In the genomic region with DNA sequence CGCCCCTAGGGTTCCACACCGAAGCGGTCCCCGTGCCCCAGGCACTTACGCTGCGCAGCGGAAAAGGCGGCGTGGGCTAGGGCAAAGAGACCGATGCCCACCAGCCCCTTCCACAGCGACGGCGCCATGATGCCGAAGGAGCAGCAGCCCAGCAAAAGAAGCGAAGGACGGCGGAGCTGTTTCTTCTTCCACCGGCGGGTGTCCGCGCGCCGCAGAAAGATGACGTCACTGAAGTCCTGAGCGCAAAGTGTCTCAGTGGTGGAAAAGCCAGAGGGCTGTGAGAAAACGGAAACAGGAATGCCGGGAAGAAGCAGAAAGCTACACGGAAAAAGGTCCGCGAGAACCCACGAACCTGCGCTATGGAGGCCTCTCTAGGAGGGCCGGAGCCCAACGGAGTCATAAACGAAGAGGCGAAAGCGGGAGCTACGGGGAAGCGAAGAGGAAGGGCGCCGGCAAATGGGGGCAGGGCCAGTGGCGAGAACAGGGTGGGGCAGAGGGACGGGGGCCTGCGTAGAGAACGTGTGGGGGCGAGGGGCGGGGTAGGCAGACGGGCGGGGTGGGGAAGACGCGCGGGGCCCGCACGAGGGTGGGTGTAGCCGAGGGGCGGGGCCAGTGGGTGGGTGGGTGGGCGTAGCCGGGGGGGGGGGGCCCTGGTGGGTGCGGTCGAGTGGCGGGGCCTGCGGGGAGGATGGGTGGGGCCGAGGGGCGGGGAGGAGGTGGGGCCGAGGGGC, we compare ENCODE assay signal across 8 cellular contexts. TPM values are rescaled to one million over a fixed set of nuclear protein-coding genes. Genes with fewer than 3 reads are reported as not detected.
DNase-seq lines count a peak whose midpoint lies in the region; ATAC-seq and TF ChIP-seq lines count a peak whose summit lies in the region.

Gene MMGT1 (minus strand): TSS at position 441 of the 731 bp plus-strand sequence. CDS start 313 bp downstream, at position 128.

- in situ Hi-C loops in T47D (cut with HindIII; ENCODE audit: low pct_unique_long_range_greater_than_20kb, low sequenced_read_pairs): no loop called here

- H3K27ac ChIP-seq in VCaP (peak within 1 kb of the TSS; percentile 76), skeletal muscle tissue (ENCODE audit: low read depth, low read length) (peak within 1 kb of the TSS; percentile 90)

- peaks cover 5 to 10% (median 9%) of the 10 kb centered on the region in 3 donors for H3K4me1 ChIP-seq in skeletal muscle tissue (ENCODE audit: control insufficient read depth in 3 of 3, insufficient read depth in 3 of 3, low read length in 3 of 3)

- no peaks in the 10 kb centered on the region for H3K9me3 ChIP-seq in iPS-18c (ENCODE audit: control insufficient read depth, insufficient read depth, low read length)
- no peaks in the 10 kb centered on the region for H3K9me3 ChIP-seq in skeletal muscle tissue (ENCODE audit: control insufficient read depth in 3 of 3, low read length in 3 of 3)

- no peak for TF ChIP-seq CTCF in VCaP (conservative IDR thresholded peaks at IDR 0.05)

- DNase-seq in A172 (ENCODE audit: low spot score) (peak; percentile 39), NCI-H2196 (lab: John Stamatoyannopoulos, UW; ENCODE audit: unreplicated experiment) (peak; percentile 74), T47D (ENCODE audit: low read depth in 1 of 2, low spot score in 1 of 2) (peak; percentile 30 to 82)

- ATAC-seq in GM18868 (IDR thresholded peaks at IDR 0.05; ENCODE audit: unreplicated experiment): peak; percentile 87
- peak; percentile 71 for ATAC-seq in HG03103 (IDR thresholded peaks at IDR 0.05; ENCODE audit: low read depth, unreplicated experiment)

- H3K4me3 ChIP-seq in iPS-18c (ENCODE audit: insufficient read depth, low read depth, low read length): peak within 1 kb of the TSS; percentile 74
- H3K4me3 ChIP-seq in skeletal muscle tissue (ENCODE audit: low read length in 3 of 3): peak within 1 kb of the TSS; percentile 74 to 93 (median 85)

- H3K36me3 ChIP-seq in skeletal muscle tissue (ENCODE audit: control insufficient read depth in 3 of 3, insufficient read depth in 3 of 3, low read length in 3 of 3): no peaks in the 10 kb centered on the region

- peak within 1 kb of the TSS; percentile 83 to 91 (median 87) for H3K9ac ChIP-seq in skeletal muscle tissue (ENCODE audit: low read depth in 1 of 3, low read length in 3 of 3)

- no peaks in the 10 kb centered on the region for H3K27me3 ChIP-seq in skeletal muscle tissue (ENCODE audit: control insufficient read depth in 3 of 3, insufficient read depth in 3 of 3, low read length in 3 of 3)

RNA-seq across cellular contexts. Expression of gene MMGT1, which starts in this region (rescaled TPM):
- 9.5 and 11.3 TPM in 2 replicates for total RNA-seq in A172 (2014; rRNA removed; shearing (Covaris generic))
- total RNA-seq in skeletal muscle tissue: 11.0 TPM

Comparison
In these comparisons a context has a peak if more than half of its experiments do, and no peak if none do; other contexts are left out.
1. Peak in every context shown above with its lines: DNase-seq, ATAC-seq, H3K4me3 ChIP-seq and H3K27ac ChIP-seq.